ENCODE assay signal across 8 cellular contexts in genomic region chr11:128552783-128553661, GRCh38. TPM values are rescaled to one million over a fixed set of nuclear protein-coding genes. Genes with fewer than 3 reads are reported as not detected.
DNase-seq lines count a peak whose midpoint lies in the region; ATAC-seq and TF ChIP-seq lines count a peak whose summit lies in the region.

No MANE protein-coding gene starts in this region.

- peaks cover 66% of the 10 kb centered on the region for H3K4me1 Mint-ChIP-seq in activated naive CD8-positive, alpha-beta T cell treated with anti-CD3 and anti-CD28 coated beads, Interleukin-2, amount 50 U/mL, for 24 hours

- peak; percentile 51 for ATAC-seq in GM19467 (IDR thresholded peaks at IDR 0.05; ENCODE audit: unreplicated experiment)
- peak; percentile 44 for ATAC-seq in HG03521 (IDR thresholded peaks at IDR 0.05; ENCODE audit: unreplicated experiment)
- peak; percentile 20 for ATAC-seq in activated naive CD8-positive, alpha-beta T cell treated with anti-CD3 and anti-CD28 coated beads, Interleukin-2, amount 50 U/mL, for 24 hours

- peak; percentile 29 for DNase-seq in activated naive CD8-positive, alpha-beta T cell treated with anti-CD3 and anti-CD28 coated beads, Interleukin-2, amount 50 U/mL, for 24 hours
- peak; percentile 86 for DNase-seq in islet precursor cell
- DNase-seq in COLO668 (lab: John Stamatoyannopoulos, UW; ENCODE audit: unreplicated experiment): no peak
- DNase-seq in ovary: no peak
- no peak for DNase-seq in testis

- H3K9me3 ChIP-seq in ovary: no peaks in the 10 kb centered on the region
- H3K9me3 ChIP-seq in testis: no peaks in the 10 kb centered on the region

- no peak for TF ChIP-seq EP300 in ovary (IDR thresholded peaks at IDR 0.05)

- intact Hi-C loops in ovary (cut with DNase I): loop anchor here in 1 of 4 donors (10.0 kb wide), 2 partner anchors 72 to 258 kb away; no protein-coding TSS in a partner anchor
- intact Hi-C loops in testis (cut with DNase I; ENCODE audit: low total_unique reads): no loop called here

- no peaks in the 10 kb centered on the region for H3K36me3 Mint-ChIP-seq in activated naive CD8-positive, alpha-beta T cell treated with anti-CD3 and anti-CD28 coated beads, Interleukin-2, amount 50 U/mL, for 24 hours (ENCODE audit: low read depth)

- H3K27ac Mint-ChIP-seq in activated naive CD8-positive, alpha-beta T cell treated with anti-CD3 and anti-CD28 coated beads, Interleukin-2, amount 50 U/mL, for 24 hours: peak overlapping the region; percentile 93

- H3K4me3 Mint-ChIP-seq in activated naive CD8-positive, alpha-beta T cell treated with anti-CD3 and anti-CD28 coated beads, Interleukin-2, amount 50 U/mL, for 24 hours: peak overlapping the region; percentile 44

- H3K27me3 Mint-ChIP-seq in activated naive CD8-positive, alpha-beta T cell treated with anti-CD3 and anti-CD28 coated beads, Interleukin-2, amount 50 U/mL, for 24 hours: no peaks in the 10 kb centered on the region

- no peaks in the 10 kb centered on the region for H3K27me3 ChIP-seq in ovary
- H3K27me3 ChIP-seq in testis: no peaks in the 10 kb centered on the region

- TF ChIP-seq CTCF in ovary (IDR thresholded peaks at IDR 0.05): no peak
- TF ChIP-seq CTCF in testis (IDR thresholded peaks at IDR 0.05): no peak

- H3K27ac ChIP-seq in ovary (no peak overlapping the region), testis (no peak overlapping the region)

- peaks cover 8% of the 10 kb centered on the region for H3K4me1 ChIP-seq in ovary (ENCODE audit: insufficient read depth)
- peaks cover 4% of the 10 kb centered on the region for H3K4me1 ChIP-seq in testis

- peak overlapping the region; percentile 60; the same call in 1 of the 2 replicates for H3K4me3 ChIP-seq in GM08714 (ENCODE audit: low read length)
- no peak overlapping the region for H3K4me3 ChIP-seq in ovary
- H3K4me3 ChIP-seq in testis: no peak overlapping the region

- TF ChIP-seq POLR2A in ovary (IDR thresholded peaks at IDR 0.05): no peak
- TF ChIP-seq POLR2A in testis (IDR thresholded peaks at IDR 0.05): no peak

- 68 to 71% (median 69%) methylated on average over 14 of the region's 14 CpGs for WGBS in ovary, 3 donors
- WGBS in testis, 2 donors: 81% methylated on average over 14 of the region's 14 CpGs

- no peaks in the 10 kb centered on the region for H3K36me3 ChIP-seq in ovary
- H3K36me3 ChIP-seq in testis (ENCODE audit: low read depth, missing control alignments): no peaks in the 10 kb centered on the region

- no peaks in the 10 kb centered on the region for H3K9me3 Mint-ChIP-seq in activated naive CD8-positive, alpha-beta T cell treated with anti-CD3 and anti-CD28 coated beads, Interleukin-2, amount 50 U/mL, for 24 hours

RNA-seq across cellular contexts. Expression of gene ETS1, which starts 34.3 kb away (rescaled TPM):
- 10 to 100 TPM; 24.4 to 68.0 (median 40.4) TPM for total RNA-seq in ovary
- 10 to 100 TPM; 33.2 to 64.8 TPM for polyA plus RNA-seq in ovary
- total RNA-seq in testis: 10 to 100 TPM; 15.1 to 15.3 TPM
- 21.1 TPM for polyA plus RNA-seq in testis (ENCODE audit: insufficient read depth, low read depth, low replicate concordance)

Comparison
In these comparisons a context has a peak if more than half of its experiments do, and no peak if none do; other contexts are left out.
1. DNase-seq: peak in activated naive CD8-positive, alpha-beta T cell treated with anti-CD3 and anti-CD28 coated beads, Interleukin-2, amount 50 U/mL, for 24 hours (single experiment) and islet precursor cell (single experiment); none in COLO668 (single experiment), ovary (0 of 5) and testis (single experiment).
2. Peak in every context shown above with its lines, with median percentiles within 50 percentile points of each other: ATAC-seq.